8 cellular contexts compared by ENCODE assay signal in genomic region chr11:67289651-67290479, GRCh38. TPM values are rescaled to one million over a fixed set of nuclear protein-coding genes. Genes with fewer than 3 reads are reported as not detected.
DNase-seq lines count a peak whose midpoint lies in the region; TF ChIP-seq lines count a peak whose summit lies in the region.

No MANE protein-coding gene starts in this region.

- H3K36me3 Mint-ChIP-seq in activated naive CD4-positive, alpha-beta T cell treated with anti-CD3 and anti-CD28 coated beads for 36 hours (ENCODE audit: low read depth) = peaks cover 42% of the 10 kb centered on the region
- peaks cover 47% of the 10 kb centered on the region for H3K36me3 Mint-ChIP-seq in activated naive CD8-positive, alpha-beta T cell treated with anti-CD3 and anti-CD28 coated beads for 36 hours

- peaks cover 53% of the 10 kb centered on the region for H3K79me2 ChIP-seq in smooth muscle cell (ENCODE audit: low read depth)

- no peak for TF ChIP-seq CTCF in smooth muscle cell (IDR thresholded peaks at IDR 0.05; ENCODE audit: borderline replicate concordance, insufficient read depth, poor library complexity, severe bottlenecking)

- H4K20me1 ChIP-seq in smooth muscle cell (ENCODE audit: low read depth) = peaks cover 27% of the 10 kb centered on the region

- H3K4me2 ChIP-seq in smooth muscle cell = peak overlapping the region; percentile 98

- peaks cover 17% of the 10 kb centered on the region for H3K4me1 ChIP-seq in smooth muscle cell (ENCODE audit: low read depth)

- no peak overlapping the region for H2AFZ ChIP-seq in smooth muscle cell (ENCODE audit: low read depth)

- DNase-seq in activated naive CD4-positive, alpha-beta T cell treated with anti-CD3 and anti-CD28 coated beads for 36 hours = peak; percentile 28
- DNase-seq in activated naive CD4-positive, alpha-beta T cell treated with Interleukin-2 at 50 U/mL for 16 hours = no peak
- no peak for DNase-seq in activated naive CD8-positive, alpha-beta T cell treated with anti-CD3 and anti-CD28 coated beads for 36 hours
- no peak for DNase-seq in smooth muscle cell (lab: John Stamatoyannopoulos, UW; ENCODE audit: unreplicated experiment)
- no peak for DNase-seq in SIG-M5 (lab: John Stamatoyannopoulos, UW)
- no peak for DNase-seq in stimulated activated naive CD4-positive, alpha-beta T cell (lab: John Stamatoyannopoulos, UW)
- no peak for DNase-seq in NCI-H526 treated with DMSO at 0.1 percent for 48 hours (lab: John Stamatoyannopoulos, UW)

- H3K4me3 ChIP-seq in iPS-11a (ENCODE audit: low read depth, low read length) = peak overlapping the region; percentile 46
- peak overlapping the region; percentile 94 for H3K4me3 ChIP-seq in smooth muscle cell

- peaks cover 9% of the 10 kb centered on the region for H3F3A ChIP-seq in smooth muscle cell (ENCODE audit: low read depth)

- peak overlapping the region; percentile 56 for H3K9ac ChIP-seq in smooth muscle cell (ENCODE audit: low read depth)

- H3K27me3 ChIP-seq in smooth muscle cell (ENCODE audit: low read depth) = no peaks in the 10 kb centered on the region

- H3K9me3 Mint-ChIP-seq in activated naive CD4-positive, alpha-beta T cell treated with anti-CD3 and anti-CD28 coated beads for 36 hours = no peaks in the 10 kb centered on the region
- H3K9me3 Mint-ChIP-seq in activated naive CD8-positive, alpha-beta T cell treated with anti-CD3 and anti-CD28 coated beads for 36 hours = no peaks in the 10 kb centered on the region

- peak overlapping the region; percentile 42 for H3K27ac ChIP-seq in smooth muscle cell (ENCODE audit: low read depth)

- H3K27me3 Mint-ChIP-seq in activated naive CD4-positive, alpha-beta T cell treated with anti-CD3 and anti-CD28 coated beads for 36 hours (ENCODE audit: low read depth) = no peaks in the 10 kb centered on the region
- no peaks in the 10 kb centered on the region for H3K27me3 Mint-ChIP-seq in activated naive CD8-positive, alpha-beta T cell treated with anti-CD3 and anti-CD28 coated beads for 36 hours

- 46% methylated on average over 32 of the region's 36 CpGs for WGBS in smooth muscle cell (ENCODE audit: low lambda C conversion rate)

- intact Hi-C loops in activated naive CD4-positive, alpha-beta T cell treated with anti-CD3 and anti-CD28 coated beads for 36 hours (cut with micrococcal nuclease) = loop anchor here (5.0 kb wide), 1 partner anchor 192 kb away; the partner anchor contains the start of gene AIP

- CTCF ChIA-PET in activated naive CD4-positive, alpha-beta T cell treated with anti-CD3 and anti-CD28 coated beads for 36 hours (lab: Charles Lee) = interaction anchor here (1.4 to 3.4 kb wide), 2 partner anchors 19 to 27 kb away, joined by 4 to 25 read pairs; no protein-coding TSS in a partner anchor

- H3K36me3 ChIP-seq in smooth muscle cell (ENCODE audit: low read depth) = peaks cover 5% of the 10 kb centered on the region

- H3K4me1 Mint-ChIP-seq in activated naive CD4-positive, alpha-beta T cell treated with anti-CD3 and anti-CD28 coated beads for 36 hours (ENCODE audit: low read depth) = peaks cover 52% of the 10 kb centered on the region
- peaks cover 44% of the 10 kb centered on the region for H3K4me1 Mint-ChIP-seq in activated naive CD8-positive, alpha-beta T cell treated with anti-CD3 and anti-CD28 coated beads for 36 hours

- peak overlapping the region; percentile 92 for H3K4me3 Mint-ChIP-seq in activated naive CD4-positive, alpha-beta T cell treated with anti-CD3 and anti-CD28 coated beads for 36 hours
- peak overlapping the region; percentile 95 for H3K4me3 Mint-ChIP-seq in activated naive CD8-positive, alpha-beta T cell treated with anti-CD3 and anti-CD28 coated beads for 36 hours

- peak overlapping the region; percentile 86 for H3K27ac Mint-ChIP-seq in activated naive CD4-positive, alpha-beta T cell treated with anti-CD3 and anti-CD28 coated beads for 36 hours
- H3K27ac Mint-ChIP-seq in activated naive CD8-positive, alpha-beta T cell treated with anti-CD3 and anti-CD28 coated beads for 36 hours = peak overlapping the region; percentile 91

- H3K9me3 ChIP-seq in smooth muscle cell (replicated peaks; ENCODE audit: low read depth) = no peaks in the 10 kb centered on the region

RNA-seq across cellular contexts. Expression of gene ANKRD13D, which starts 0.8 kb away (rescaled TPM):
- total RNA-seq in activated naive CD4-positive, alpha-beta T cell treated with anti-CD3 and anti-CD28 coated beads for 36 hours = 10 to 100 TPM; 56.2 to 61.9 TPM
- total RNA-seq in activated naive CD8-positive, alpha-beta T cell treated with anti-CD3 and anti-CD28 coated beads for 36 hours = 10 to 100 TPM; 52.0 to 55.7 TPM
- 29.3 and 34.7 TPM in 2 replicates for total RNA-seq in smooth muscle cell
- 52.0 and 63.2 TPM in 2 replicates for polyA plus RNA-seq in smooth muscle cell

RNA-seq across cellular contexts. Expression of gene SSH3, which starts 13.5 kb away (rescaled TPM):
- total RNA-seq in activated naive CD4-positive, alpha-beta T cell treated with anti-CD3 and anti-CD28 coated beads for 36 hours = 1 to 10 TPM; 4.1 to 5.4 TPM
- 1 to 10 TPM; 4.6 to 4.7 TPM for total RNA-seq in activated naive CD8-positive, alpha-beta T cell treated with anti-CD3 and anti-CD28 coated beads for 36 hours
- 14.9 and 23.9 TPM in 2 replicates for total RNA-seq in smooth muscle cell
- 29.3 and 47.5 TPM in 2 replicates for polyA plus RNA-seq in smooth muscle cell

RNA-seq across cellular contexts. Expression of gene GRK2, which starts 23.6 kb away (rescaled TPM):
- total RNA-seq in activated naive CD4-positive, alpha-beta T cell treated with anti-CD3 and anti-CD28 coated beads for 36 hours = 100 to 1,000 TPM; 293 to 295 TPM
- total RNA-seq in activated naive CD8-positive, alpha-beta T cell treated with anti-CD3 and anti-CD28 coated beads for 36 hours = 100 to 1,000 TPM; 211 to 219 TPM
- 18.5 and 22.2 TPM in 2 replicates for total RNA-seq in smooth muscle cell
- 38.9 and 42.5 TPM in 2 replicates for polyA plus RNA-seq in smooth muscle cell
